Comparison of ENCODE assay signal across 1 cellular context in the genomic region with DNA sequence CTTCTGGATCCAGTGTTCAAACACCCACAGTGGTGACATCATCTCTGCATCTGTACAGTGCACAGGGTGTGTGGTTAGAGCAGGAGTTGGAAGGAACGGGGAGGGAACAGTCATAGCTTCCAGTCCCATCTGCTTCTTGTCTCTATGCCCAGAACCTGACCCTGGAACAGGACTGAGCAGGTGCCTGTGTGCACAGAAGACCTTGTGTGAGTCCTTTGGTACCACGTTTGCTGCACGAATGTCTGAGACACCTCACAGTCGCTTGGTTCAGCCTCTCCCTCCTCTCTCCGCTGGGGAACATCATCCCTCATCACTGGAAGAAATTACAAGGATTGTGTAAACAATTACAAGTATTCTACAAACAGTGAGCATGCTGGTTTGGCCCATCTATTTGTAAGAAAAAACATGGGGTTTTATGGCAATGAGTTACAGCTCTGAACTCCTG.
A peak's percentile ranks its signal among the peaks of the same experiment; 100 is the strongest.
TF ChIP-seq lines count a peak whose summit lies in the region.

No MANE protein-coding gene starts in this region.

TF ChIP-seq in HEK293, 187 proteins besides CTCF, POLR2A, EP300 and RAD21 (continued from another document):
- TF ChIP-seq, protein P1, sequence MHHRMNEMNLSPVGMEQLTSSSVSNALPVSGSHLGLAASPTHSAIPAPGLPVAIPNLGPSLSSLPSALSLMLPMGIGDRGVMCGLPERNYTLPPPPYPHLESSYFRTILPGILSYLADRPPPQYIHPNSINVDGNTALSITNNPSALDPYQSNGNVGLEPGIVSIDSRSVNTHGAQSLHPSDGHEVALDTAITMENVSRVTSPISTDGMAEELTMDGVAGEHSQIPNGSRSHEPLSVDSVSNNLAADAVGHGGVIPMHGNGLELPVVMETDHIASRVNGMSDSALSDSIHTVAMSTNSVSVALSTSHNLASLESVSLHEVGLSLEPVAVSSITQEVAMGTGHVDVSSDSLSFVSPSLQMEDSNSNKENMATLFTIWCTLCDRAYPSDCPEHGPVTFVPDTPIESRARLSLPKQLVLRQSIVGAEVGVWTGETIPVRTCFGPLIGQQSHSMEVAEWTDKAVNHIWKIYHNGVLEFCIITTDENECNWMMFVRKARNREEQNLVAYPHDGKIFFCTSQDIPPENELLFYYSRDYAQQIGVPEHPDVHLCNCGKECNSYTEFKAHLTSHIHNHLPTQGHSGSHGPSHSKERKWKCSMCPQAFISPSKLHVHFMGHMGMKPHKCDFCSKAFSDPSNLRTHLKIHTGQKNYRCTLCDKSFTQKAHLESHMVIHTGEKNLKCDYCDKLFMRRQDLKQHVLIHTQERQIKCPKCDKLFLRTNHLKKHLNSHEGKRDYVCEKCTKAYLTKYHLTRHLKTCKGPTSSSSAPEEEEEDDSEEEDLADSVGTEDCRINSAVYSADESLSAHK (tag by site-specific recombination; IDR thresholded peaks at IDR 0.05): no peak
- TF ChIP-seq ZFP41 (tag by site-specific recombination; IDR thresholded peaks at IDR 0.05; ENCODE audit: borderline replicate concordance) (no peak), ZNF530 (tag by site-specific recombination; IDR thresholded peaks at IDR 0.05; ENCODE audit: low read depth) (no peak), ZNF175 (tag by site-specific recombination; IDR thresholded peaks at IDR 0.05) (no peak), ZNF510 (tag by site-specific recombination; IDR thresholded peaks at IDR 0.05; ENCODE audit: insufficient replicate concordance) (no peak), ZNF416 (tag by site-specific recombination; IDR thresholded peaks at IDR 0.05) (no peak), ZNF626 (tag by site-specific recombination; IDR thresholded peaks at IDR 0.05) (no peak), ZNF549 (tag by site-specific recombination; IDR thresholded peaks at IDR 0.05) (no peak), ZNF146 (tag by site-specific recombination; IDR thresholded peaks at IDR 0.05) (no peak), ZNF16 (tag by site-specific recombination; IDR thresholded peaks at IDR 0.05; ENCODE audit: low read depth) (no peak), ZNF600 (tag by site-specific recombination; IDR thresholded peaks at IDR 0.05) (peak; percentile 41; the same call in 1 of the 2 replicates), ZSCAN30 (tag by site-specific recombination; IDR thresholded peaks at IDR 0.05) (no peak), ZNF354C (tag by site-specific recombination; IDR thresholded peaks at IDR 0.05; ENCODE audit: borderline replicate concordance, low read depth) (no peak), ZNF311 (tag by site-specific recombination; IDR thresholded peaks at IDR 0.05; ENCODE audit: borderline replicate concordance) (no peak), ZNF623 (tag by site-specific recombination; IDR thresholded peaks at IDR 0.05) (no peak), ZNF132 (tag by site-specific recombination; IDR thresholded peaks at IDR 0.05; ENCODE audit: borderline replicate concordance) (no peak), ZBTB21 (tag by site-specific recombination; IDR thresholded peaks at IDR 0.05) (no peak), SCRT2 (tag by site-specific recombination; IDR thresholded peaks at IDR 0.05) (no peak)
- TF ChIP-seq, protein P2, sequence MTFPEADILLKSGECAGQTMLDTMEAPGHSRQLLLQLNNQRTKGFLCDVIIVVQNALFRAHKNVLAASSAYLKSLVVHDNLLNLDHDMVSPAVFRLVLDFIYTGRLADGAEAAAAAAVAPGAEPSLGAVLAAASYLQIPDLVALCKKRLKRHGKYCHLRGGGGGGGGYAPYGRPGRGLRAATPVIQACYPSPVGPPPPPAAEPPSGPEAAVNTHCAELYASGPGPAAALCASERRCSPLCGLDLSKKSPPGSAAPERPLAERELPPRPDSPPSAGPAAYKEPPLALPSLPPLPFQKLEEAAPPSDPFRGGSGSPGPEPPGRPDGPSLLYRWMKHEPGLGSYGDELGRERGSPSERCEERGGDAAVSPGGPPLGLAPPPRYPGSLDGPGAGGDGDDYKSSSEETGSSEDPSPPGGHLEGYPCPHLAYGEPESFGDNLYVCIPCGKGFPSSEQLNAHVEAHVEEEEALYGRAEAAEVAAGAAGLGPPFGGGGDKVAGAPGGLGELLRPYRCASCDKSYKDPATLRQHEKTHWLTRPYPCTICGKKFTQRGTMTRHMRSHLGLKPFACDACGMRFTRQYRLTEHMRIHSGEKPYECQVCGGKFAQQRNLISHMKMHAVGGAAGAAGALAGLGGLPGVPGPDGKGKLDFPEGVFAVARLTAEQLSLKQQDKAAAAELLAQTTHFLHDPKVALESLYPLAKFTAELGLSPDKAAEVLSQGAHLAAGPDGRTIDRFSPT (tag by site-specific recombination; IDR thresholded peaks at IDR 0.05): no peak
- TF ChIP-seq, protein P3, sequence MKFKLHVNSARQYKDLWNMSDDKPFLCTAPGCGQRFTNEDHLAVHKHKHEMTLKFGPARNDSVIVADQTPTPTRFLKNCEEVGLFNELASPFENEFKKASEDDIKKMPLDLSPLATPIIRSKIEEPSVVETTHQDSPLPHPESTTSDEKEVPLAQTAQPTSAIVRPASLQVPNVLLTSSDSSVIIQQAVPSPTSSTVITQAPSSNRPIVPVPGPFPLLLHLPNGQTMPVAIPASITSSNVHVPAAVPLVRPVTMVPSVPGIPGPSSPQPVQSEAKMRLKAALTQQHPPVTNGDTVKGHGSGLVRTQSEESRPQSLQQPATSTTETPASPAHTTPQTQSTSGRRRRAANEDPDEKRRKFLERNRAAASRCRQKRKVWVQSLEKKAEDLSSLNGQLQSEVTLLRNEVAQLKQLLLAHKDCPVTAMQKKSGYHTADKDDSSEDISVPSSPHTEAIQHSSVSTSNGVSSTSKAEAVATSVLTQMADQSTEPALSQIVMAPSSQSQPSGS (tag by site-specific recombination; IDR thresholded peaks at IDR 0.05; ENCODE audit: low read depth): peak; percentile 53; the same call in 1 of the 2 replicates
- TF ChIP-seq, protein P4, sequence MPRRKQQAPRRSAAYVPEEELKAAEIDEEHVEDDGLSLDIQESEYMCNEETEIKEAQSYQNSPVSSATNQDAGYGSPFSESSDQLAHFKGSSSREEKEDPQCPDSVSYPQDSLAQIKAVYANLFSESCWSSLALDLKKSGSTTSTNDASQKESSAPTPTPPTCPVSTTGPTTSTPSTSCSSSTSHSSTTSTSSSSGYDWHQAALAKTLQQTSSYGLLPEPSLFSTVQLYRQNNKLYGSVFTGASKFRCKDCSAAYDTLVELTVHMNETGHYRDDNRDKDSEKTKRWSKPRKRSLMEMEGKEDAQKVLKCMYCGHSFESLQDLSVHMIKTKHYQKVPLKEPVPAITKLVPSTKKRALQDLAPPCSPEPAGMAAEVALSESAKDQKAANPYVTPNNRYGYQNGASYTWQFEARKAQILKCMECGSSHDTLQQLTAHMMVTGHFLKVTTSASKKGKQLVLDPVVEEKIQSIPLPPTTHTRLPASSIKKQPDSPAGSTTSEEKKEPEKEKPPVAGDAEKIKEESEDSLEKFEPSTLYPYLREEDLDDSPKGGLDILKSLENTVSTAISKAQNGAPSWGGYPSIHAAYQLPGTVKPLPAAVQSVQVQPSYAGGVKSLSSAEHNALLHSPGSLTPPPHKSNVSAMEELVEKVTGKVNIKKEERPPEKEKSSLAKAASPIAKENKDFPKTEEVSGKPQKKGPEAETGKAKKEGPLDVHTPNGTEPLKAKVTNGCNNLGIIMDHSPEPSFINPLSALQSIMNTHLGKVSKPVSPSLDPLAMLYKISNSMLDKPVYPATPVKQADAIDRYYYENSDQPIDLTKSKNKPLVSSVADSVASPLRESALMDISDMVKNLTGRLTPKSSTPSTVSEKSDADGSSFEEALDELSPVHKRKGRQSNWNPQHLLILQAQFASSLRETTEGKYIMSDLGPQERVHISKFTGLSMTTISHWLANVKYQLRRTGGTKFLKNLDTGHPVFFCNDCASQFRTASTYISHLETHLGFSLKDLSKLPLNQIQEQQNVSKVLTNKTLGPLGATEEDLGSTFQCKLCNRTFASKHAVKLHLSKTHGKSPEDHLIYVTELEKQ (tag by site-specific recombination; IDR thresholded peaks at IDR 0.05; ENCODE audit: borderline replicate concordance): no peak
- TF ChIP-seq, protein P5, sequence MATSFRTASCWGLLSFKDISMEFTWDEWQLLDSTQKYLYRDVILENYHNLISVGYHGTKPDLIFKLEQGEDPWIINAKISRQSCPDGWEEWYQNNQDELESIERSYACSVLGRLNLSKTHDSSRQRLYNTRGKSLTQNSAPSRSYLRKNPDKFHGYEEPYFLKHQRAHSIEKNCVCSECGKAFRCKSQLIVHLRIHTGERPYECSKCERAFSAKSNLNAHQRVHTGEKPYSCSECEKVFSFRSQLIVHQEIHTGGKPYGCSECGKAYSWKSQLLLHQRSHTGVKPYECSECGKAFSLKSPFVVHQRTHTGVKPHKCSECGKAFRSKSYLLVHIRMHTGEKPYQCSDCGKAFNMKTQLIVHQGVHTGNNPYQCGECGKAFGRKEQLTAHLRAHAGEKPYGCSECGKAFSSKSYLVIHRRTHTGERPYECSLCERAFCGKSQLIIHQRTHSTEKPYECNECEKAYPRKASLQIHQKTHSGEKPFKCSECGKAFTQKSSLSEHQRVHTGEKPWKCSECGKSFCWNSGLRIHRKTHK (tag by site-specific recombination; IDR thresholded peaks at IDR 0.05): no peak
- TF ChIP-seq, protein P6, sequence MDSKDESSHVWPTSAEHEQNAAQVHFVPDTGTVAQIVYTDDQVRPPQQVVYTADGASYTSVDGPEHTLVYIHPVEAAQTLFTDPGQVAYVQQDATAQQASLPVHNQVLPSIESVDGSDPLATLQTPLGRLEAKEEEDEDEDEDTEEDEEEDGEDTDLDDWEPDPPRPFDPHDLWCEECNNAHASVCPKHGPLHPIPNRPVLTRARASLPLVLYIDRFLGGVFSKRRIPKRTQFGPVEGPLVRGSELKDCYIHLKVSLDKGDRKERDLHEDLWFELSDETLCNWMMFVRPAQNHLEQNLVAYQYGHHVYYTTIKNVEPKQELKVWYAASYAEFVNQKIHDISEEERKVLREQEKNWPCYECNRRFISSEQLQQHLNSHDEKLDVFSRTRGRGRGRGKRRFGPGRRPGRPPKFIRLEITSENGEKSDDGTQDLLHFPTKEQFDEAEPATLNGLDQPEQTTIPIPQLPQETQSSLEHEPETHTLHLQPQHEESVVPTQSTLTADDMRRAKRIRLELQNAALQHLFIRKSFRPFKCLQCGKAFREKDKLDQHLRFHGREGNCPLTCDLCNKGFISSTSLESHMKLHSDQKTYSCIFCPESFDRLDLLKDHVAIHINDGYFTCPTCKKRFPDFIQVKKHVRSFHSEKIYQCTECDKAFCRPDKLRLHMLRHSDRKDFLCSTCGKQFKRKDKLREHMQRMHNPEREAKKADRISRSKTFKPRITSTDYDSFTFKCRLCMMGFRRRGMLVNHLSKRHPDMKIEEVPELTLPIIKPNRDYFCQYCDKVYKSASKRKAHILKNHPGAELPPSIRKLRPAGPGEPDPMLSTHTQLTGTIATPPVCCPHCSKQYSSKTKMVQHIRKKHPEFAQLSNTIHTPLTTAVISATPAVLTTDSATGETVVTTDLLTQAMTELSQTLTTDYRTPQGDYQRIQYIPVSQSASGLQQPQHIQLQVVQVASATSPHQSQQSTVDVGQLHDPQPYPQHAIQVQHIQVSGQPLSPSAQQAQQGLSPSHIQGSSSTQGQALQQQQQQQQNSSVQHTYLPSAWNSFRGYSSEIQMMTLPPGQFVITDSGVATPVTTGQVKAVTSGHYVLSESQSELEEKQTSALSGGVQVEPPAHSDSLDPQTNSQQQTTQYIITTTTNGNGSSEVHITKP (tag by site-specific recombination; IDR thresholded peaks at IDR 0.05): 0 out of 2 replicates have a peak, but pooled peaks have one; percentile 14
- TF ChIP-seq, protein P7, sequence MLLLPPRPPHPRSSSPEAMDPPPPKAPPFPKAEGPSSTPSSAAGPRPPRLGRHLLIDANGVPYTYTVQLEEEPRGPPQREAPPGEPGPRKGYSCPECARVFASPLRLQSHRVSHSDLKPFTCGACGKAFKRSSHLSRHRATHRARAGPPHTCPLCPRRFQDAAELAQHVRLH (tag by site-specific recombination; IDR thresholded peaks at IDR 0.05): no peak
TF ChIP-seq in HEK293: peak in this region for 3.
